Comparison of ENCODE assay signal across 7 cellular contexts in the genomic region with DNA sequence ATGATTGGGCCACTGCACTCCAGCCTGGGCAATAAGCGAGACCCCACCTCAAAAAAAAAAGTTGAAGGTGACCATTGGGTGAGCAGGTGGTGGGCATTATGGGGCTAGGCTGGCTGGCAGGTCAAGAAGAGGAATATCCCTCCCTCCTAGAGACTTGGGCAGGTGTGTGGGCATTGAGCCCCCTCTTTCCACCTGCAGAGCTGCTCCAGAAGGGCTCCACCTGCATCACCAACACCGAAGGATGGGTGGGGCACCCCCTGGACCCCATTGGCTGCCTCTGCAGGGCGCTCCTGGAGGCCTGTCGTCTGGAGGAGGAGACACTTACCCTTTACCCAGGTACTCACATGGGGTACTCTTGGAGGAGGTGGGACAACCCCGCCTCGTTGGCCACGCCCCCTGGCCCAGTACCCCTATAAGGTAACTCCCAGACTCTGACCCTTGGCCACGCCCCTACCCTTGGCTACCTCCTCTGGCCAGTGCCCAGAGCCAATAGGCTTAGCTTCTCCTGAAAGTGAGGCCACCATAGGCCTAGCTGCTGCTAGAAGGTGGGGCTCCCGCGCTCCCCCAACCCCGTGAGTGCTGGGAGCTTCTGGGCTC. TPM values are rescaled to one million over a fixed set of nuclear protein-coding genes. Genes with fewer than 3 reads are reported as not detected.
DNase-seq lines count a peak whose midpoint lies in the region; TF ChIP-seq lines count a peak whose summit lies in the region.

No MANE protein-coding gene starts in this region.

- no peak for TF ChIP-seq CTCF in endodermal cell (conservative IDR thresholded peaks at IDR 0.05)

- H3K27me3 ChIP-seq in H7 (ENCODE audit: control insufficient read depth, insufficient read depth, low read length), result no peaks in the 10 kb centered on the region
- no peaks in the 10 kb centered on the region for H3K27me3 ChIP-seq in endodermal cell (ENCODE audit: control insufficient read depth, insufficient read depth, low read length, poor library complexity, severe bottlenecking)

- WGBS in endodermal cell (ENCODE audit: insufficient coverage in 1 of 2, insufficient read length in 1 of 2), 2 experiments, result 73 to 96% methylated on average over 7 to 11 of the region's 11 CpGs

- no peaks in the 10 kb centered on the region for H3K4me1 Mint-ChIP-seq in endodermal cell

- no peaks in the 10 kb centered on the region for H3K9me3 Mint-ChIP-seq in endodermal cell

- peak overlapping the region; percentile 66 for H3K4me3 ChIP-seq in H7 (ENCODE audit: insufficient read depth, low read depth, low read length)
- H3K4me3 ChIP-seq in endodermal cell (ENCODE audit: low read length), result no peak overlapping the region

- H3K4me1 ChIP-seq in endodermal cell (ENCODE audit: control insufficient read depth, insufficient read depth, low read length), result no peaks in the 10 kb centered on the region

- H3K9ac ChIP-seq in endodermal cell (ENCODE audit: extremely low read depth, low read length, poor library complexity, severe bottlenecking), result no peak overlapping the region

- H3K4me3 Mint-ChIP-seq in endodermal cell, result no peak overlapping the region

- peak overlapping the region; percentile 58 for H3K27ac Mint-ChIP-seq in endodermal cell

- intact Hi-C loops in posterior vena cava (cut with DNase I), result no loop called here

- no peaks in the 10 kb centered on the region for H3K27me3 Mint-ChIP-seq in endodermal cell (ENCODE audit: insufficient read depth)

- DNase-seq in H7, result peak; percentile 98
- DNase-seq in NCI-H2196 (lab: John Stamatoyannopoulos, UW; ENCODE audit: unreplicated experiment), result peak; percentile 96
- DNase-seq in endodermal cell, result peak; percentile 98
- DNase-seq in posterior vena cava (ENCODE audit: low spot score), result peak; percentile 80
- no peak for DNase-seq in NCI-H1105 treated with DMSO at 0.1 percent for 48 hours (lab: John Stamatoyannopoulos, UW)
- no peak for DNase-seq in SW 1271 (lab: John Stamatoyannopoulos, UW)
- DNase-seq in DMS79 treated with DMSO at 0.1 percent for 48 hours (lab: John Stamatoyannopoulos, UW), result no peak

- no peak overlapping the region for H3K27ac ChIP-seq in endodermal cell (ENCODE audit: low read depth, low read length)

- H3K36me3 ChIP-seq in H7 (replicated peaks; ENCODE audit: control insufficient read depth, insufficient read depth, low read length) (peaks cover 10% of the 10 kb centered on the region), endodermal cell (ENCODE audit: control insufficient read depth, insufficient read depth, low read length) (peaks cover 32% of the 10 kb centered on the region)

- H3K9me3 ChIP-seq in endodermal cell (ENCODE audit: control insufficient read depth, low read length), result no peaks in the 10 kb centered on the region

- peaks cover 66% of the 10 kb centered on the region for H3K36me3 Mint-ChIP-seq in endodermal cell (ENCODE audit: low read depth)

RNA-seq across cellular contexts. Expression of gene ZSWIM4, which starts 21.9 kb away (rescaled TPM):
- total RNA-seq in H7 (2014; rRNA removed; shearing (Covaris generic)), result 18.3 and 21.5 TPM in 2 replicates
- total RNA-seq in endodermal cell (10 to 100 TPM; 30.0 to 41.9 TPM), posterior vena cava (1 to 10 TPM; 2.5 to 7.8 TPM)
- polyA plus RNA-seq in endodermal cell (2013, experiment 1 of 2), result 22.9 TPM
- 20.7 TPM for polyA plus RNA-seq in endodermal cell (2013, experiment 2 of 2)

RNA-seq across cellular contexts. Expression of gene C19orf53, which starts 42.9 kb away (rescaled TPM):
- total RNA-seq in H7 (2014; rRNA removed; shearing (Covaris generic)), result 91.5 and 120 TPM in 2 replicates
- total RNA-seq in endodermal cell, result 100 to 1,000 TPM; 106 to 114 TPM
- 141 TPM for polyA plus RNA-seq in endodermal cell (2013, experiment 1 of 2)
- 125 TPM for polyA plus RNA-seq in endodermal cell (2013, experiment 2 of 2)
- 10 to 100 TPM; 54.8 to 63.4 TPM for total RNA-seq in posterior vena cava

RNA-seq across cellular contexts. Expression of gene MRI1, which starts 52.8 kb away (rescaled TPM):
- 51.3 and 54.9 TPM in 2 replicates for total RNA-seq in H7 (2014; rRNA removed; shearing (Covaris generic))
- total RNA-seq in endodermal cell (10 to 100 TPM; 19.6 to 29.6 TPM), posterior vena cava (10 to 100 TPM; 19.6 to 21.3 TPM)
- polyA plus RNA-seq in endodermal cell (2013, experiment 1 of 2), result 20.7 TPM
- polyA plus RNA-seq in endodermal cell (2013, experiment 2 of 2), result 20.5 TPM

RNA-seq across cellular contexts. Expression of gene NANOS3, which starts 59.8 kb away (rescaled TPM):
- total RNA-seq in H7 (2014; rRNA removed; shearing (Covaris generic)), result not detected in 2 replicates
- total RNA-seq in endodermal cell (under 1 TPM in 1 of 2 donors, not detected in 1; 0.64 TPM), posterior vena cava (under 1 TPM in 1 of 2 donors, not detected in 1; 1.00 TPM)
- 2.6 TPM for polyA plus RNA-seq in endodermal cell (2013, experiment 1 of 2)
- polyA plus RNA-seq in endodermal cell (2013, experiment 2 of 2), result 2.0 TPM

Comparison
In these comparisons a context has a peak if more than half of its experiments do, and no peak if none do; other contexts are left out.
1. DNase-seq: peak in H7 (single experiment), NCI-H2196 (single experiment), endodermal cell (single experiment) and posterior vena cava (single experiment); none in NCI-H1105 treated with DMSO at 0.1 percent for 48 hours (single experiment), SW 1271 (0 of 2) and DMS79 treated with DMSO at 0.1 percent for 48 hours (single experiment).